In genomic region chr16:89195521-89196171, GRCh38 we compare ENCODE assay signal across 22 cellular contexts. TPM values are rescaled to one million over a fixed set of nuclear protein-coding genes. Genes with fewer than 3 reads are reported as not detected.
DNase-seq lines count a peak whose midpoint lies in the region; ATAC-seq, FAIRE-seq and TF ChIP-seq lines count a peak whose summit lies in the region.
"Had no signal": no experiment of that assay in that cellular context is flagged by ENCODE, and none has a peak within 500 bp of the region (broad histone marks: within the 10 kb centered on the region; RNA-seq: fewer than 3 reads in every experiment).

No MANE protein-coding gene starts in this region.

- no peak for TF ChIP-seq CTCF in K562 (IDR thresholded peaks at IDR 0.05 in 2 of 3, conservative IDR thresholded peaks at IDR 0.05 in 1 of 3; ENCODE audit: insufficient read depth in 2 of 3, low read depth in 1 of 3, low read length in 3 of 3)
- no peak for TF ChIP-seq CTCF in HepG2 (CRISPR knock-in tag; IDR thresholded peaks at IDR 0.05)
- TF ChIP-seq CTCF in WERI-Rb-1 (IDR thresholded peaks at IDR 0.05; ENCODE audit: low read depth, low read length) = no peak
- TF ChIP-seq CTCF in esophagus squamous epithelium (IDR thresholded peaks at IDR 0.05) = no peak

- H2AFZ ChIP-seq in K562 (ENCODE audit: low read depth, low read length) (no peak overlapping the region), HepG2 (ENCODE audit: low read length) (no peak overlapping the region)

- POLR2A ChIA-PET in K562 (lab: Yijun Ruan, JAX) (no interaction called here), HepG2 (lab: Yijun Ruan, JAX) (no interaction called here)

- FAIRE-seq in K562 (lab: Jason Lieb, UNC) (no peak), HepG2 (lab: Jason Lieb, UNC) (no peak)
- FAIRE-seq: G401.6, GM12878 had no signal

- no peak for TF ChIP-seq RAD21 in K562 (CRISPR knock-in tag; conservative IDR thresholded peaks at IDR 0.05 in 1 of 2, IDR thresholded peaks at IDR 0.05 in 1 of 2)
- no peak for TF ChIP-seq RAD21 in HepG2 (CRISPR knock-in tag; IDR thresholded peaks at IDR 0.05)

- H3K27me3 ChIP-seq in H7 (ENCODE audit: control insufficient read depth, insufficient read depth, low read length) (peaks cover 31% of the 10 kb centered on the region), K562 (ENCODE audit: control insufficient read depth in 2 of 2, insufficient read depth in 2 of 2, low read length in 2 of 2) (peaks cover 0 to 8% of the 10 kb centered on the region in 2 experiments; a peak in 2 of 5 replicates), HepG2 (ENCODE audit: control insufficient read depth in 1 of 2, insufficient read depth in 2 of 2, low read length in 2 of 2) (no peaks in the 10 kb centered on the region; a peak in 2 of 5 replicates), WERI-Rb-1 (ENCODE audit: insufficient read depth, low read depth, severe bottlenecking) (no peaks in the 10 kb centered on the region), esophagus squamous epithelium (peaks cover 11 to 65% (median 16%) of the 10 kb centered on the region in 4 donors)

- CTCF ChIA-PET in K562 (lab: Yijun Ruan, JAX; ENCODE audit: low intra/inter-chr PET ratio) = no interaction called here
- CTCF ChIA-PET in HepG2 (lab: Yijun Ruan, JAX; ENCODE audit: low intra/inter-chr PET ratio, low total read pairs) = no interaction called here

- H3K4me1 ChIP-seq in K562 (replicated peaks in 1 of 2; ENCODE audit: control insufficient read depth in 2 of 2, insufficient read depth in 2 of 2, low read length in 2 of 2) = peaks cover 0 to 76% of the 10 kb centered on the region in 2 experiments; a peak in 4 of 5 replicates
- H3K4me1 ChIP-seq in HepG2 (ENCODE audit: insufficient read depth, low read length) = peaks cover 47% of the 10 kb centered on the region
- H3K4me1 ChIP-seq in esophagus squamous epithelium = peaks cover 14 to 27% (median 14%) of the 10 kb centered on the region in 3 donors
- H3K4me1 ChIP-seq: BE2C had no signal

- H3K9ac ChIP-seq in K562 (ENCODE audit: insufficient read depth in 1 of 2, low read depth in 2 of 2, low read length in 2 of 2) (peak overlapping the region in 1 of 2 experiments; percentile 52; a peak in 1 of 4 replicates), HepG2 (ENCODE audit: insufficient read depth, low read depth, low read length) (no peak overlapping the region)

- H3K36me3 ChIP-seq in H7 (replicated peaks; ENCODE audit: control insufficient read depth, insufficient read depth, low read length) = no peaks in the 10 kb centered on the region
- H3K36me3 ChIP-seq in K562 (ENCODE audit: control insufficient read depth, insufficient read depth, low read length) = no peaks in the 10 kb centered on the region
- H3K36me3 ChIP-seq in HepG2 (replicated peaks in 1 of 2; ENCODE audit: control insufficient read depth in 1 of 2, insufficient read depth in 2 of 2, low read length in 2 of 2) = peaks cover 0 to 3% of the 10 kb centered on the region in 2 experiments; a peak in 1 of 5 replicates
- H3K36me3 ChIP-seq in WERI-Rb-1 = no peaks in the 10 kb centered on the region
- no peaks in the 10 kb centered on the region for H3K36me3 ChIP-seq in esophagus squamous epithelium
- H3K36me3 ChIP-seq: BE2C, MG63 had no signal

- H3K4me3 ChIP-seq in H7 (ENCODE audit: insufficient read depth, low read depth, low read length) = no peak overlapping the region
- H3K4me3 ChIP-seq in K562 = no peak overlapping the region
- H3K4me3 ChIP-seq in HepG2 (replicated peaks in 1 of 3; ENCODE audit: insufficient read depth in 1 of 3, low read depth in 2 of 3, low read length in 3 of 3) = no peak overlapping the region
- H3K4me3 ChIP-seq in WERI-Rb-1 (ENCODE audit: low read depth, low read length) = no peak overlapping the region
- no peak overlapping the region for H3K4me3 ChIP-seq in esophagus squamous epithelium
- H3K4me3 ChIP-seq: GM12878, MG63 had no signal

- H3K79me2 ChIP-seq in K562 (ENCODE audit: control insufficient read depth, insufficient read depth, low read length) (no peaks in the 10 kb centered on the region), HepG2 (ENCODE audit: insufficient read depth, low read length) (peaks cover 22% of the 10 kb centered on the region)

- no peak for TF ChIP-seq EP300 in K562 (IDR thresholded peaks at IDR 0.05; ENCODE audit: low read length)
- TF ChIP-seq EP300 in HepG2 (IDR thresholded peaks at IDR 0.05; ENCODE audit: low read depth in 2 of 2, low read length in 2 of 2) = no peak
- no peak for TF ChIP-seq EP300 in HepG2 (CRISPR knock-in tag; IDR thresholded peaks at IDR 0.05; ENCODE audit: borderline replicate concordance)

- intact Hi-C loops in K562 (cut with micrococcal nuclease) (no loop called here), HepG2 (cut with micrococcal nuclease; ENCODE audit: unreplicated experiment) (no loop called here), sciatic nerve (cut with DNase I) (no loop called here), esophagus squamous epithelium (cut with DNase I) (no loop called here)

- 38% methylated on average over 10 of the region's 21 CpGs for WGBS in K562 (ENCODE audit: insufficient coverage, low coverage, missing lambda C conversion rate)
- 94% methylated on average over 17 of the region's 21 CpGs for WGBS in HepG2 (ENCODE audit: low lambda C conversion rate)
- WGBS in esophagus squamous epithelium, 2 donors = 83 to 88% methylated on average over 1 to 5 of the region's 21 CpGs

- H3K4me2 ChIP-seq in K562 (ENCODE audit: insufficient read depth, low read length) (no peak overlapping the region), HepG2 (ENCODE audit: low read depth, low read length) (no peak overlapping the region)

- H4K20me1 ChIP-seq in K562 (replicated peaks; ENCODE audit: control insufficient read depth, insufficient read depth, low read length) (no peaks in the 10 kb centered on the region), HepG2 (ENCODE audit: insufficient read depth, low read length) (0 out of 2 replicates have a peak, but pooled peaks cover 4% of the 10 kb centered on the region)

- in situ Hi-C loops in K562 (cut with MboI) (no loop called here), HepG2 (cut with HindIII; ENCODE audit: extremely low pct_ligation_motif_present, low pct_unique_long_range_greater_than_20kb) (no loop called here)

- TF ChIP-seq POLR2A in K562 (conservative IDR thresholded peaks at IDR 0.05) (no peak), HepG2 (IDR thresholded peaks at IDR 0.05; ENCODE audit: insufficient read depth in 1 of 2, low read depth in 2 of 2, low read length in 2 of 2) (no peak), esophagus squamous epithelium (IDR thresholded peaks at IDR 0.05) (no peak)

- DNase-seq in H7 = peak; percentile 58
- no peak for DNase-seq in K562 (ENCODE audit: extremely low read depth in 1 of 4, low spot score in 3 of 4)
- no peak for DNase-seq in HepG2 (ENCODE audit: low spot score)
- peak; percentile 52 for DNase-seq in sciatic nerve (ENCODE audit: low spot score)
- DNase-seq in WERI-Rb-1 = no peak
- no peak for DNase-seq in DMS53 treated with DMSO at 0.1 percent for 48 hours (lab: John Stamatoyannopoulos, UW; ENCODE audit: unreplicated experiment)
- no peak for DNase-seq in NCI-H1092 treated with DMSO at 0.1 percent for 48 hours (lab: John Stamatoyannopoulos, UW)
- DNase-seq in esophagus squamous epithelium (lab: John Stamatoyannopoulos, UW) = no peak
- DNase-seq: BE2C; CD4-positive, alpha-beta memory T cell; DND-41; HCEC 1CT; Karpas-422; MG63; NCI-H1092; NCI-H2107; NCI-H226; NCI-H524 treated with DMSO at 0.1 percent for 48 hours had no signal

- no peaks in the 10 kb centered on the region for H3K9me3 ChIP-seq in K562 (replicated peaks; ENCODE audit: control insufficient read depth, insufficient read depth, low read depth, low read length)
- H3K9me3 ChIP-seq in HepG2 (ENCODE audit: low read length) = no peaks in the 10 kb centered on the region
- no peaks in the 10 kb centered on the region for H3K9me3 ChIP-seq in WERI-Rb-1 (ENCODE audit: severe bottlenecking)
- no peaks in the 10 kb centered on the region for H3K9me3 ChIP-seq in esophagus squamous epithelium
- H3K9me3 ChIP-seq: BE2C, MG63 had no signal

- no TSS peak for BruUV-seq in K562 (replicated peaks; lab: Mats Ljungman, UMichigan)
- no TSS peak for BruUV-seq in HepG2 (replicated peaks; lab: Mats Ljungman, UMichigan)

- H3K27ac ChIP-seq in K562 (ENCODE audit: extremely low read depth, low read depth, low read length) = no peak overlapping the region
- H3K27ac ChIP-seq in HepG2 (ENCODE audit: extremely low read length, insufficient read depth, low read length) = no peak overlapping the region
- no peak overlapping the region for H3K27ac ChIP-seq in WERI-Rb-1
- no peak overlapping the region for H3K27ac ChIP-seq in esophagus squamous epithelium

- no peaks in the 10 kb centered on the region for H3K9me1 ChIP-seq in K562 (ENCODE audit: control insufficient read depth, insufficient read depth, low read length)

- ATAC-seq in K562 (no peak), HepG2 (no peak), sciatic nerve (no peak)
- ATAC-seq: GM12878, Panc1, Right ventricle myocardium inferior had no signal

RNA-seq across cellular contexts. Expression of gene SLC22A31, which starts 4.7 kb away (rescaled TPM):
- 0.81 and 1.9 TPM in 2 replicates for total RNA-seq in H7 (2014; rRNA removed; shearing (Covaris generic))
- total RNA-seq in K562 (2011; cell fraction: chromatin; rRNA removed; ENCODE audit: low replicate concordance) = 1.7 and 10.2 TPM in 2 replicates
- 8.4 and 9.0 TPM in 2 replicates for total RNA-seq in K562 (2011; cell fraction: nucleolus; rRNA removed)
- 3.0 and 3.2 TPM in 2 replicates for total RNA-seq in K562 (2011; cell fraction: nucleoplasm; rRNA removed)
- total RNA-seq in K562 (2014; rRNA removed) = 0.54 and 0.86 TPM in 2 replicates
- not detected in 2 replicates for total RNA-seq in K562 (2014; rRNA removed; fragmentation: Illumina TruSeq; extraction: Trizol)
- total RNA-seq in K562 (2015; rRNA removed; fragmentation: Illumina TruSeq; extraction: Trizol) = 0.15 and 0.29 TPM in 2 replicates
- 1.1 and 1.3 TPM in 2 replicates for total RNA-seq in K562 (2021)
- 0.39 and 1.9 TPM in 2 replicates for polyA plus RNA-seq in K562 (2011; rRNA removed)
- 0.94 and 0.97 TPM in 2 replicates for polyA plus RNA-seq in K562 (2011; cell fraction: cytosol; rRNA removed)
- polyA plus RNA-seq in K562 (2011; cell fraction: nucleus; rRNA removed) = 21.9 and 26.1 TPM in 2 replicates
- 0.74 and 1.7 TPM in 2 replicates for polyA plus RNA-seq in K562 (2012)
- polyA plus RNA-seq in K562 (2014; fragmentation: Illumina TruSeq; extraction: Trizol) = 0.36 and 0.47 TPM in 2 replicates
- not detected for polyA plus RNA-seq in K562 (2014; fragmentation: Nextera tagmentation; extraction: Ambion mirVana)
- polyA plus RNA-seq in K562 (2014; rRNA removed) = 2.2 and 2.4 TPM in 2 replicates
- polyA minus RNA-seq in K562 (2011; rRNA and poly(A)+ RNA removed) = not detected in 2 replicates
- 0.76 TPM in 1 of 2 replicates, not detected in the other for polyA minus RNA-seq in K562 (2011; cell fraction: cytosol; rRNA and poly(A)+ RNA removed)
- 1.9 and 3.9 TPM in 2 replicates for polyA minus RNA-seq in K562 (2011; cell fraction: nucleus; rRNA and poly(A)+ RNA removed)
- 20.6 and 83.3 TPM in 2 replicates for total RNA-seq in HepG2 (2016; rRNA removed; fragmentation: Illumina TruSeq; extraction: Trizol)
- 22.4 and 22.9 TPM in 2 replicates for total RNA-seq in HepG2 (2016; cell fraction: cytosol; rRNA removed; fragmentation: Illumina TruSeq; extraction: Trizol; ENCODE audit: low read depth)
- 17.9 and 83.9 TPM in 2 replicates for total RNA-seq in HepG2 (2016; cell fraction: insoluble cytoplasmic fraction; rRNA removed; fragmentation: Illumina TruSeq; extraction: Trizol)
- 38.1 and 39.2 TPM in 2 replicates for total RNA-seq in HepG2 (2016; cell fraction: membrane; rRNA removed; fragmentation: Illumina TruSeq; extraction: Trizol)
- total RNA-seq in HepG2 (2016; cell fraction: nucleus; rRNA removed; fragmentation: Illumina TruSeq; extraction: Trizol) = 88.9 and 114 TPM in 2 replicates
- 67.3 and 98.2 TPM in 2 replicates for polyA plus RNA-seq in HepG2 (2011; rRNA removed)
- polyA plus RNA-seq in HepG2 (2011; cell fraction: cytosol; rRNA removed) = 27.2 and 52.1 TPM in 2 replicates
- polyA plus RNA-seq in HepG2 (2011; cell fraction: nucleus; rRNA removed) = 1,312 and 1,533 TPM in 2 replicates
- 45.8 and 48.2 TPM in 2 replicates for polyA plus RNA-seq in HepG2 (2012)
- polyA plus RNA-seq in HepG2 (2016; cell fraction: cytosol; fragmentation: Illumina TruSeq; extraction: Trizol; ENCODE audit: low read depth) = 27.4 and 28.3 TPM in 2 replicates
- polyA plus RNA-seq in HepG2 (2016; cell fraction: insoluble cytoplasmic fraction; fragmentation: Illumina TruSeq; extraction: Trizol; ENCODE audit: low read depth) = 23.8 and 26.1 TPM in 2 replicates
- 29.3 and 31.7 TPM in 2 replicates for polyA plus RNA-seq in HepG2 (2016; cell fraction: membrane; fragmentation: Illumina TruSeq; extraction: Trizol; ENCODE audit: low read depth)
- 322 and 325 TPM in 2 replicates for polyA plus RNA-seq in HepG2 (2016; cell fraction: nucleus; fragmentation: Illumina TruSeq; extraction: Trizol; ENCODE audit: insufficient read depth, low read depth)
- 51.6 TPM in 1 of 2 replicates, not detected in the other for polyA minus RNA-seq in HepG2 (2011; rRNA and poly(A)+ RNA removed; ENCODE audit: low replicate concordance)
- polyA minus RNA-seq in HepG2 (2011; cell fraction: cytosol; rRNA and poly(A)+ RNA removed) = 17.1 and 21.0 TPM in 2 replicates
- polyA minus RNA-seq in HepG2 (2011; cell fraction: nucleus; rRNA and poly(A)+ RNA removed) = 89.4 and 90.8 TPM in 2 replicates
- 0.98 TPM for total RNA-seq in sciatic nerve
- not detected for total RNA-seq in esophagus squamous epithelium
- total RNA-seq: GM12878, Right ventricle myocardium inferior had no signal

RNA-seq across cellular contexts. Expression of gene ZNF778, which starts 21.9 kb away (rescaled TPM):
- 10.1 and 12.3 TPM in 2 replicates for total RNA-seq in H7 (2014; rRNA removed; shearing (Covaris generic))
- total RNA-seq in K562 (2011; cell fraction: chromatin; rRNA removed; ENCODE audit: low replicate concordance) = 47.1 and 61.9 TPM in 2 replicates
- 22.5 and 24.7 TPM in 2 replicates for total RNA-seq in K562 (2011; cell fraction: nucleolus; rRNA removed)
- 21.5 and 25.0 TPM in 2 replicates for total RNA-seq in K562 (2011; cell fraction: nucleoplasm; rRNA removed)
- total RNA-seq in K562 (2014; rRNA removed) (18.3 and 26.8 TPM in 2 replicates), K562 (2014; rRNA removed; fragmentation: Illumina TruSeq; extraction: Trizol) (7.4 and 8.2 TPM in 2 replicates), K562 (2015; rRNA removed; fragmentation: Illumina TruSeq; extraction: Trizol) (6.4 and 7.5 TPM in 2 replicates), K562 (2021) (12.4 and 14.3 TPM in 2 replicates), HepG2 (2016; rRNA removed; fragmentation: Illumina TruSeq; extraction: Trizol) (7.2 and 9.3 TPM in 2 replicates), sciatic nerve (9.8 TPM), esophagus squamous epithelium (10 to 100 TPM in 1 of 4 donors, 1 to 10 TPM in 3; 3.4 to 10.7 (median 6.5) TPM)
- polyA plus RNA-seq in K562 (2011; rRNA removed) (6.9 and 9.7 TPM in 2 replicates), K562 (2014; fragmentation: Illumina TruSeq; extraction: Trizol) (7.4 and 7.5 TPM in 2 replicates), K562 (2014; fragmentation: Nextera tagmentation; extraction: Ambion mirVana) (under 1 TPM; 0.70 to 0.80 TPM), K562 (2014; rRNA removed) (33.9 and 60.6 TPM in 2 replicates), HepG2 (2011; rRNA removed) (3.8 and 6.1 TPM in 2 replicates)
- 5.1 and 5.2 TPM in 2 replicates for polyA plus RNA-seq in K562 (2011; cell fraction: cytosol; rRNA removed)
- 12.6 and 18.5 TPM in 2 replicates for polyA plus RNA-seq in K562 (2011; cell fraction: nucleus; rRNA removed)
- polyA plus RNA-seq in K562 (2012) = 6.3 and 7.9 TPM in 2 replicates
- 16.9 and 19.1 TPM in 2 replicates for polyA minus RNA-seq in K562 (2011; rRNA and poly(A)+ RNA removed)
- polyA minus RNA-seq in K562 (2011; cell fraction: cytosol; rRNA and poly(A)+ RNA removed) = 7.0 and 9.8 TPM in 2 replicates
- polyA minus RNA-seq in K562 (2011; cell fraction: nucleus; rRNA and poly(A)+ RNA removed) = 9.3 and 12.1 TPM in 2 replicates
- total RNA-seq in HepG2 (2016; cell fraction: cytosol; rRNA removed; fragmentation: Illumina TruSeq; extraction: Trizol; ENCODE audit: low read depth) = 1.7 and 2.6 TPM in 2 replicates
- total RNA-seq in HepG2 (2016; cell fraction: insoluble cytoplasmic fraction; rRNA removed; fragmentation: Illumina TruSeq; extraction: Trizol) = 6.1 and 8.3 TPM in 2 replicates
- total RNA-seq in HepG2 (2016; cell fraction: membrane; rRNA removed; fragmentation: Illumina TruSeq; extraction: Trizol) = 2.7 and 3.9 TPM in 2 replicates
- 8.7 and 10.5 TPM in 2 replicates for total RNA-seq in HepG2 (2016; cell fraction: nucleus; rRNA removed; fragmentation: Illumina TruSeq; extraction: Trizol)
- polyA plus RNA-seq in HepG2 (2011; cell fraction: cytosol; rRNA removed) = 1.8 and 2.1 TPM in 2 replicates
- 6.6 and 11.3 TPM in 2 replicates for polyA plus RNA-seq in HepG2 (2011; cell fraction: nucleus; rRNA removed)
- polyA plus RNA-seq in HepG2 (2012) = 2.4 and 3.0 TPM in 2 replicates
- polyA plus RNA-seq in HepG2 (2016; cell fraction: cytosol; fragmentation: Illumina TruSeq; extraction: Trizol; ENCODE audit: low read depth) = 0.79 and 0.83 TPM in 2 replicates
- polyA plus RNA-seq in HepG2 (2016; cell fraction: insoluble cytoplasmic fraction; fragmentation: Illumina TruSeq; extraction: Trizol; ENCODE audit: low read depth) = 4.6 and 6.1 TPM in 2 replicates
- polyA plus RNA-seq in HepG2 (2016; cell fraction: membrane; fragmentation: Illumina TruSeq; extraction: Trizol; ENCODE audit: low read depth) = 0.61 and 1.7 TPM in 2 replicates
- polyA plus RNA-seq in HepG2 (2016; cell fraction: nucleus; fragmentation: Illumina TruSeq; extraction: Trizol; ENCODE audit: insufficient read depth, low read depth) = 11.3 and 22.5 TPM in 2 replicates
- 6.4 and 9.2 TPM in 2 replicates for polyA minus RNA-seq in HepG2 (2011; rRNA and poly(A)+ RNA removed; ENCODE audit: low replicate concordance)
- polyA minus RNA-seq in HepG2 (2011; cell fraction: cytosol; rRNA and poly(A)+ RNA removed) = 4.0 and 6.1 TPM in 2 replicates
- 15.2 and 17.3 TPM in 2 replicates for polyA minus RNA-seq in HepG2 (2011; cell fraction: nucleus; rRNA and poly(A)+ RNA removed)

RNA-seq across cellular contexts. Expression of gene CDH15, which starts 24.1 kb away (rescaled TPM):
- total RNA-seq in H7 (2014; rRNA removed; shearing (Covaris generic)) = 0.07 and 0.10 TPM in 2 replicates
- total RNA-seq in K562 (2011; cell fraction: chromatin; rRNA removed; ENCODE audit: low replicate concordance) = 0.37 TPM in 1 of 2 replicates, not detected in the other
- total RNA-seq in K562 (2011; cell fraction: nucleolus; rRNA removed) = 0.33 TPM in 1 of 2 replicates, not detected in the other
- total RNA-seq in K562 (2011; cell fraction: nucleoplasm; rRNA removed) = not detected in 2 replicates
- 0.16 and 0.18 TPM in 2 replicates for total RNA-seq in K562 (2014; rRNA removed)
- total RNA-seq in K562 (2014; rRNA removed; fragmentation: Illumina TruSeq; extraction: Trizol) = not detected in 2 replicates
- not detected in 2 replicates for total RNA-seq in K562 (2015; rRNA removed; fragmentation: Illumina TruSeq; extraction: Trizol)
- 0.07 and 0.11 TPM in 2 replicates for total RNA-seq in K562 (2021)
- 0.03 TPM in 1 of 2 replicates, not detected in the other for polyA plus RNA-seq in K562 (2011; rRNA removed)
- 0.03 and 0.12 TPM in 2 replicates for polyA plus RNA-seq in K562 (2011; cell fraction: cytosol; rRNA removed)
- polyA plus RNA-seq in K562 (2011; cell fraction: nucleus; rRNA removed) = 0.08 and 0.09 TPM in 2 replicates
- polyA plus RNA-seq in K562 (2012) = 0.11 and 0.12 TPM in 2 replicates
- not detected in 2 replicates for polyA plus RNA-seq in K562 (2014; fragmentation: Illumina TruSeq; extraction: Trizol)
- not detected for polyA plus RNA-seq in K562 (2014; fragmentation: Nextera tagmentation; extraction: Ambion mirVana)
- polyA plus RNA-seq in K562 (2014; rRNA removed) = not detected in 2 replicates
- polyA minus RNA-seq in K562 (2011; rRNA and poly(A)+ RNA removed) = not detected in 2 replicates
- not detected in 2 replicates for polyA minus RNA-seq in K562 (2011; cell fraction: cytosol; rRNA and poly(A)+ RNA removed)
- not detected in 2 replicates for polyA minus RNA-seq in K562 (2011; cell fraction: nucleus; rRNA and poly(A)+ RNA removed)
- total RNA-seq in HepG2 (2016; rRNA removed; fragmentation: Illumina TruSeq; extraction: Trizol) = 1.4 and 2.2 TPM in 2 replicates
- 2.8 and 2.9 TPM in 2 replicates for total RNA-seq in HepG2 (2016; cell fraction: cytosol; rRNA removed; fragmentation: Illumina TruSeq; extraction: Trizol; ENCODE audit: low read depth)
- 1.4 and 2.2 TPM in 2 replicates for total RNA-seq in HepG2 (2016; cell fraction: insoluble cytoplasmic fraction; rRNA removed; fragmentation: Illumina TruSeq; extraction: Trizol)
- total RNA-seq in HepG2 (2016; cell fraction: membrane; rRNA removed; fragmentation: Illumina TruSeq; extraction: Trizol) = 3.6 and 3.7 TPM in 2 replicates
- 1.6 and 1.8 TPM in 2 replicates for total RNA-seq in HepG2 (2016; cell fraction: nucleus; rRNA removed; fragmentation: Illumina TruSeq; extraction: Trizol)
- polyA plus RNA-seq in HepG2 (2011; rRNA removed) = 0.69 and 0.74 TPM in 2 replicates
- polyA plus RNA-seq in HepG2 (2011; cell fraction: cytosol; rRNA removed) = 0.37 and 1.2 TPM in 2 replicates
- 1.6 and 2.1 TPM in 2 replicates for polyA plus RNA-seq in HepG2 (2011; cell fraction: nucleus; rRNA removed)
- 0.61 and 0.90 TPM in 2 replicates for polyA plus RNA-seq in HepG2 (2012)
- polyA plus RNA-seq in HepG2 (2016; cell fraction: cytosol; fragmentation: Illumina TruSeq; extraction: Trizol; ENCODE audit: low read depth) = 3.5 and 3.8 TPM in 2 replicates
- 1.7 and 2.3 TPM in 2 replicates for polyA plus RNA-seq in HepG2 (2016; cell fraction: insoluble cytoplasmic fraction; fragmentation: Illumina TruSeq; extraction: Trizol; ENCODE audit: low read depth)
- polyA plus RNA-seq in HepG2 (2016; cell fraction: membrane; fragmentation: Illumina TruSeq; extraction: Trizol; ENCODE audit: low read depth) = 3.3 and 4.1 TPM in 2 replicates
- 3.3 and 3.4 TPM in 2 replicates for polyA plus RNA-seq in HepG2 (2016; cell fraction: nucleus; fragmentation: Illumina TruSeq; extraction: Trizol; ENCODE audit: insufficient read depth, low read depth)
- 0.62 TPM in 1 of 2 replicates, not detected in the other for polyA minus RNA-seq in HepG2 (2011; rRNA and poly(A)+ RNA removed; ENCODE audit: low replicate concordance)
- 0.40 and 0.62 TPM in 2 replicates for polyA minus RNA-seq in HepG2 (2011; cell fraction: cytosol; rRNA and poly(A)+ RNA removed)
- 0.39 TPM in 1 of 2 replicates, not detected in the other for polyA minus RNA-seq in HepG2 (2011; cell fraction: nucleus; rRNA and poly(A)+ RNA removed)
- total RNA-seq in sciatic nerve = 1.2 TPM
- not detected for total RNA-seq in esophagus squamous epithelium
- total RNA-seq: CD4-positive, alpha-beta memory T cell; Right ventricle myocardium inferior had no signal
- polyA plus RNA-seq: CD4-positive, alpha-beta memory T cell had no signal

Comparison
In these comparisons a context has a peak if more than half of its experiments do, and no peak if none do; other contexts are left out.
1. DNase-seq: peak in H7 (single experiment) and sciatic nerve (single experiment); none in K562 (0 of 4), HepG2 (single experiment), WERI-Rb-1 (single experiment), DMS53 treated with DMSO at 0.1 percent for 48 hours (single experiment), NCI-H1092 treated with DMSO at 0.1 percent for 48 hours (single experiment) and esophagus squamous epithelium (single experiment).